Comparison of ENCODE assay signal across 11 cellular contexts in the genomic region with DNA sequence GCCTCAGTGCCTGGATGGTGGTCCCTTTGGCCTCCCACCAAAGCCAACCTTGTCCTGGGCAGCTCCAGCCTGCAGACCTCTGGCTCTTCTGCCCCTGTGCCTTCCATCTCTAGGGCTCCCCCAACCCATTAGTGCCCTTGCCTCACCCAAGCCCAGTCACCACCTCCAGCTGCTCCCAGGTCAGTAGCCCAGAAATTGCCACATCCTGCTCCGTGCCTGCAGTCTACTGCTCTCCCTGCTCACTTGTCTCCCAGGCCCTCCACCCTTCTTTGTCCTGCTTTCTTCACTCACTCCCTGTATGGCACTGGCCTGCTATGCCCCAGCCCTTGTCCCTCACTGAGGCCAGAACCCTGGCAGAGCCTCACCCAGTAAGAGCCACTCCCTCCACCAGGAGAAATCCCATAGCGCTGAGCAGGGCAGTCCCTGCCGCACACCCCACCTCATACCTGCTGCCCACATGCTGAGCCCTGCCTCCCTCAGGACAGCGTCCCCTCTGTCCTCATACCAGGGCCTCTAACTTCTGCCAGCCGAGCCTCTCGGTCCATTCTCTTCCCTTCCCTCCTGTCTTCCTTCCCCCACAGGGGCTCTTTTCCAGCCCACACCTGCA. TPM values are rescaled to one million over a fixed set of nuclear protein-coding genes. Genes with fewer than 3 reads are reported as not detected.
DNase-seq lines count a peak whose midpoint lies in the region; ATAC-seq, FAIRE-seq and TF ChIP-seq lines count a peak whose summit lies in the region.
"Had no signal": no experiment of that assay in that cellular context is flagged by ENCODE, and none has a peak within 500 bp of the region (broad histone marks: within the 10 kb centered on the region; RNA-seq: fewer than 3 reads in every experiment).

No MANE protein-coding gene starts in this region.

- POLR2A ChIA-PET in HepG2 (lab: Yijun Ruan, JAX) = no interaction called here

- TF ChIP-seq EP300 in HepG2 (IDR thresholded peaks at IDR 0.05; ENCODE audit: low read depth in 2 of 2, low read length in 2 of 2) (no peak), HepG2 (CRISPR knock-in tag; IDR thresholded peaks at IDR 0.05; ENCODE audit: borderline replicate concordance) (no peak)

- DNase-seq in right lobe of liver (peak in 1 of 3 donors; percentile 49), HepG2 (ENCODE audit: low spot score) (no peak), coronary artery (ENCODE audit: low spot score) (no peak), naive B cell (no peak), medulla oblongata (ENCODE audit: extremely low spot score) (no peak)
- no peak for DNase-seq in stimulated activated CD4-positive, alpha-beta T cell treated with anti-CD3 and anti-CD28 coated beads, Interleukin-2, amount 100 ng/mL, for 48 hours
- DNase-seq: BE2C, midbrain, NCI-H2029 treated with DMSO at 0.1 percent for 48 hours had no signal

- no TSS peak for BruUV-seq in HepG2 (replicated peaks; lab: Mats Ljungman, UMichigan)

- intact Hi-C loops in right lobe of liver (cut with DNase I) = loop anchor here in 1 of 2 donors (5.0 to 10.0 kb wide), 2 partner anchors 43 to 255 kb away; a partner anchor contains a TSS
- intact Hi-C loops in HepG2 (cut with micrococcal nuclease; ENCODE audit: unreplicated experiment) = no loop called here

- H3K4me3 Mint-ChIP-seq in naive B cell = no peak overlapping the region

- no peak overlapping the region for H2AFZ ChIP-seq in HepG2 (ENCODE audit: low read length)

- ATAC-seq in right lobe of liver (peak in 2 of 4 donors; percentile 27 to 31), HepG2 (no peak), naive B cell (ENCODE audit: low read depth in 2 of 2) (no peak), HG02885 (IDR thresholded peaks at IDR 0.05; ENCODE audit: poor library complexity, unreplicated experiment) (no peak), GM21717 (IDR thresholded peaks at IDR 0.05; ENCODE audit: unreplicated experiment) (no peak)

- FAIRE-seq in HepG2 (lab: Jason Lieb, UNC) = no peak

- H3K36me3 ChIP-seq in right lobe of liver (peaks cover 0 to 28% (median 9%) of the 10 kb centered on the region in 4 donors), HepG2 (replicated peaks in 1 of 2; ENCODE audit: control insufficient read depth in 1 of 2, insufficient read depth in 2 of 2, low read length in 2 of 2) (peaks cover 22 to 73% of the 10 kb centered on the region in 2 experiments)

- H3K27me3 ChIP-seq in right lobe of liver (no peaks in the 10 kb centered on the region), HepG2 (ENCODE audit: control insufficient read depth in 1 of 2, insufficient read depth in 2 of 2, low read length in 2 of 2) (no peaks in the 10 kb centered on the region)
- H3K27me3 ChIP-seq: BE2C had no signal

- no peaks in the 10 kb centered on the region for H4K20me1 ChIP-seq in HepG2 (ENCODE audit: insufficient read depth, low read length)

- H3K4me1 ChIP-seq in right lobe of liver = peaks cover 0 to 34% (median 20%) of the 10 kb centered on the region in 4 donors
- H3K4me1 ChIP-seq in HepG2 (ENCODE audit: insufficient read depth, low read length) = no peaks in the 10 kb centered on the region
- H3K4me1 ChIP-seq: BE2C had no signal

- H3K27ac ChIP-seq in right lobe of liver (peak overlapping the region in 2 of 3 donors; percentile 44 to 75), HepG2 (ENCODE audit: extremely low read length, insufficient read depth, low read length) (no peak overlapping the region), coronary artery (peak overlapping the region; percentile 51 to 90)

- H3K9ac ChIP-seq in HepG2 (ENCODE audit: insufficient read depth, low read depth, low read length) = no peak overlapping the region

- peak overlapping the region; percentile 42 to 90 (median 78) for H3K27ac Mint-ChIP-seq in naive B cell

- no peak for TF ChIP-seq RAD21 in HepG2 (CRISPR knock-in tag; IDR thresholded peaks at IDR 0.05)

- TF ChIP-seq POLR2A in right lobe of liver (IDR thresholded peaks at IDR 0.05) = no peak
- no peak for TF ChIP-seq POLR2A in HepG2 (IDR thresholded peaks at IDR 0.05; ENCODE audit: insufficient read depth in 1 of 2, low read depth in 2 of 2, low read length in 2 of 2)

- in situ Hi-C loops in HepG2 (cut with HindIII; ENCODE audit: extremely low pct_ligation_motif_present, low pct_unique_long_range_greater_than_20kb) = no loop called here

- peaks cover 0 to 34% of the 10 kb centered on the region in 2 donors for H3K36me3 Mint-ChIP-seq in naive B cell

- H3K79me2 ChIP-seq in HepG2 (ENCODE audit: insufficient read depth, low read length) = no peaks in the 10 kb centered on the region

- no peak overlapping the region for H3K4me3 ChIP-seq in right lobe of liver
- no peak overlapping the region for H3K4me3 ChIP-seq in HepG2 (replicated peaks in 1 of 3; ENCODE audit: insufficient read depth in 1 of 3, low read depth in 2 of 3, low read length in 3 of 3)
- H3K4me3 ChIP-seq in coronary artery = no peak overlapping the region

- H3K4me1 Mint-ChIP-seq in naive B cell = peaks cover 32 to 36% (median 33%) of the 10 kb centered on the region in 3 donors

- H3K27me3 Mint-ChIP-seq in naive B cell = no peaks in the 10 kb centered on the region

- CTCF ChIA-PET in HepG2 (lab: Yijun Ruan, JAX; ENCODE audit: low intra/inter-chr PET ratio, low total read pairs) = no interaction called here

- TF ChIP-seq CTCF in right lobe of liver (IDR thresholded peaks at IDR 0.05) = no peak
- TF ChIP-seq CTCF in HepG2 (CRISPR knock-in tag; IDR thresholded peaks at IDR 0.05) = no peak
- no peak for TF ChIP-seq CTCF in coronary artery (IDR thresholded peaks at IDR 0.05)

- H3K9me3 ChIP-seq in right lobe of liver = no peaks in the 10 kb centered on the region
- H3K9me3 ChIP-seq in HepG2 (ENCODE audit: low read length) = no peaks in the 10 kb centered on the region
- H3K9me3 ChIP-seq: BE2C had no signal

- H3K4me2 ChIP-seq in HepG2 (ENCODE audit: low read depth, low read length) = no peak overlapping the region

- H3K9me3 Mint-ChIP-seq in naive B cell = no peaks in the 10 kb centered on the region

- 72% methylated on average over 6 of the region's 6 CpGs for WGBS in right lobe of liver (ENCODE audit: insufficient coverage, low coverage, low lambda C conversion rate, missing lambda C conversion rate)
- 97% methylated on average over 6 of the region's 6 CpGs for WGBS in HepG2 (ENCODE audit: low lambda C conversion rate)

TF ChIP-seq in HepG2, 621 proteins besides CTCF, POLR2A, EP300 and RAD21:
- no peak for TF ChIP-seq TBP (CRISPR knock-in tag; IDR thresholded peaks at IDR 0.05)
- no peak for TF ChIP-seq ZNF331 (CRISPR knock-in tag; IDR thresholded peaks at IDR 0.05)

RNA-seq across cellular contexts. Expression of a gene that starts 44.4 kb away (rescaled TPM):
- 10 to 100 TPM in 1 of 6 experiments, 1 to 10 TPM in 5; 6.1 to 14.8 (median 8.4) TPM for total RNA-seq in right lobe of liver
- total RNA-seq in HepG2 (2016; rRNA removed; fragmentation: Illumina TruSeq; extraction: Trizol) = 15.1 and 15.6 TPM in 2 replicates
- 3.9 and 4.4 TPM in 2 replicates for total RNA-seq in HepG2 (2016; cell fraction: cytosol; rRNA removed; fragmentation: Illumina TruSeq; extraction: Trizol; ENCODE audit: low read depth)
- total RNA-seq in HepG2 (2016; cell fraction: insoluble cytoplasmic fraction; rRNA removed; fragmentation: Illumina TruSeq; extraction: Trizol) = 15.7 and 16.4 TPM in 2 replicates
- total RNA-seq in HepG2 (2016; cell fraction: membrane; rRNA removed; fragmentation: Illumina TruSeq; extraction: Trizol) = 9.9 and 14.2 TPM in 2 replicates
- 10.7 and 11.7 TPM in 2 replicates for total RNA-seq in HepG2 (2016; cell fraction: nucleus; rRNA removed; fragmentation: Illumina TruSeq; extraction: Trizol)
- polyA plus RNA-seq in HepG2 (2011; rRNA removed) = 7.5 and 9.1 TPM in 2 replicates
- 6.2 and 7.4 TPM in 2 replicates for polyA plus RNA-seq in HepG2 (2011; cell fraction: cytosol; rRNA removed)
- polyA plus RNA-seq in HepG2 (2011; cell fraction: nucleus; rRNA removed) = 10.9 and 11.6 TPM in 2 replicates
- 5.4 and 7.6 TPM in 2 replicates for polyA plus RNA-seq in HepG2 (2012)
- 1.7 and 2.3 TPM in 2 replicates for polyA plus RNA-seq in HepG2 (2016; cell fraction: cytosol; fragmentation: Illumina TruSeq; extraction: Trizol; ENCODE audit: low read depth)
- 10.3 and 12.8 TPM in 2 replicates for polyA plus RNA-seq in HepG2 (2016; cell fraction: insoluble cytoplasmic fraction; fragmentation: Illumina TruSeq; extraction: Trizol; ENCODE audit: low read depth)
- 4.9 and 6.8 TPM in 2 replicates for polyA plus RNA-seq in HepG2 (2016; cell fraction: membrane; fragmentation: Illumina TruSeq; extraction: Trizol; ENCODE audit: low read depth)
- polyA plus RNA-seq in HepG2 (2016; cell fraction: nucleus; fragmentation: Illumina TruSeq; extraction: Trizol; ENCODE audit: insufficient read depth, low read depth) = 12.5 and 13.5 TPM in 2 replicates
- polyA minus RNA-seq in HepG2 (2011; rRNA and poly(A)+ RNA removed; ENCODE audit: low replicate concordance) = 17.4 and 97.1 TPM in 2 replicates
- polyA minus RNA-seq in HepG2 (2011; cell fraction: cytosol; rRNA and poly(A)+ RNA removed) = 6.2 and 12.3 TPM in 2 replicates
- polyA minus RNA-seq in HepG2 (2011; cell fraction: nucleus; rRNA and poly(A)+ RNA removed) = 7.2 and 7.7 TPM in 2 replicates
- polyA plus RNA-seq in naive B cell (ENCODE audit: low read depth in 6 of 6) = 10 to 100 TPM in 5 of 6 donors, 1 to 10 TPM in 1; 7.1 to 47.1 (median 27.1) TPM
